In genomic region chrX:45070116-45071007, GRCh38 we compare ENCODE assay signal across 1 cellular context.
A peak's percentile ranks its signal among the peaks of the same experiment; 100 is the strongest.
TF ChIP-seq lines count a peak whose summit lies in the region.

No MANE protein-coding gene starts in this region.

TF ChIP-seq in SK-N-SH, 30 proteins besides CTCF, POLR2A, EP300 and RAD21 (continued from another document):
- TF ChIP-seq USF2 (IDR thresholded peaks at IDR 0.05; ENCODE audit: borderline replicate concordance, low read depth, low read length): no peak
- no peak for TF ChIP-seq NFIC (IDR thresholded peaks at IDR 0.05; ENCODE audit: borderline replicate concordance)
- no peak for TF ChIP-seq ELF1 (IDR thresholded peaks at IDR 0.05)
- TF ChIP-seq TAF1 (IDR thresholded peaks at IDR 0.05; ENCODE audit: borderline replicate concordance, low read depth, low read length): no peak
- peak; percentile 65 for TF ChIP-seq SMC3 (IDR thresholded peaks at IDR 0.05; ENCODE audit: low read depth, low read length)
- TF ChIP-seq JUND (IDR thresholded peaks at IDR 0.05): no peak
